In the genomic region with DNA sequence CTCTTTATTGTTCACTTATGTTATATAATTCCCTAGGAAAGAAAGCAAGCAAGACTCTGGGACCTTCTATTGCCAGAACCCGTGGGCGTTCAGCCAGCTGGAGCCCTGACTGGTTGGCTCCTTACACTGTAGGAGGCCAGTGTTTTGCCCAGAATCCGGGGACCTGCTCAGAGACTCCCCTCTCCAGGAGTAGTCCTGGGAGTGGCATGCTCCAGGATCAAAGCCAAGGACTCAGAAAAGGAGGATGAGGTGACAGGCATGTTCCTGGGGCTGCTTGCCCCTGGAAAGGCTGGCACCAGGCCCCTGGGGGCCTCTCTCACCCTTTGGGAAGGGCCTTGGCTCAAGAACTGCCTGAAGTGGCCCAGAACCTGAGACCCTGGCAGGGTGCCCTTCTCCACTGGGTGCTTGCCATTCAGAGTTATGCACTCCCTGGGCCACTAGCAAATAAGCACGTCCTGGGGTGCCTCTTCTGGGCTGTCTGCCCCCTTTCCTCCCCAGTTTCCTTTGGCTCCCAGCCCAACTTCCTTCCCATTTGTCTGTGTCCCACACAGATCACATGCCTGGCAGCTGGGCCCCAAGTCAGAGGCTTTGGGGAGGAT, we compare ENCODE assay signal across 10 cellular contexts. TPM values are rescaled to one million over a fixed set of nuclear protein-coding genes. Genes with fewer than 3 reads are reported as not detected.
DNase-seq lines count a peak whose midpoint lies in the region; ATAC-seq and FAIRE-seq lines count a peak whose summit lies in the region.
"Had no signal": no experiment of that assay in that cellular context is flagged by ENCODE, and none has a peak within 500 bp of the region (broad histone marks: within the 10 kb centered on the region; RNA-seq: fewer than 3 reads in every experiment).

No MANE protein-coding gene starts in this region.

- H3K4me3 ChIP-seq in SK-N-MC (peak overlapping the region; percentile 2; the same call in 1 of the 2 replicates), rectal smooth muscle tissue (ENCODE audit: low read length) (no peak overlapping the region), small intestine (ENCODE audit: low read depth in 1 of 2, low read length in 2 of 2) (no peak overlapping the region)

- no peak for FAIRE-seq in small intestine (lab: Jason Lieb, UNC)

- H3K4me3 Mint-ChIP-seq in activated T-cell treated with anti-CD3 and anti-CD28 coated beads, Interleukin-2, amount 50 U/mL, for 24 hours: no peak overlapping the region

- H3K9ac ChIP-seq in SK-N-MC (ENCODE audit: insufficient read length): peak overlapping the region; percentile 14
- no peak overlapping the region for H3K9ac ChIP-seq in rectal smooth muscle tissue (ENCODE audit: low read length)

- intact Hi-C loops in Right ventricle myocardium superior (cut with DNase I): no loop called here

- H3K27me3 Mint-ChIP-seq in activated T-cell treated with anti-CD3 and anti-CD28 coated beads, Interleukin-2, amount 50 U/mL, for 24 hours: no peaks in the 10 kb centered on the region

- H3K27me3 ChIP-seq in rectal smooth muscle tissue (ENCODE audit: control insufficient read depth, insufficient read depth, low read length) (no peaks in the 10 kb centered on the region), small intestine (ENCODE audit: control insufficient read depth in 2 of 2, insufficient read depth in 2 of 2, low read length in 2 of 2) (no peaks in the 10 kb centered on the region)

- H3K27ac ChIP-seq in SK-N-MC (peak overlapping the region; percentile 61), rectal smooth muscle tissue (ENCODE audit: low read depth, low read length) (peak overlapping the region; percentile 82), small intestine (ENCODE audit: low read depth in 1 of 2, low read length in 1 of 2) (peak overlapping the region in 1 of 2 donors; percentile 51)

- ATAC-seq in Right ventricle myocardium superior (ENCODE audit: poor library complexity) (peak; percentile 82), GM19324 (IDR thresholded peaks at IDR 0.05; ENCODE audit: low FRiP score, unreplicated experiment) (no peak), HG03175 (IDR thresholded peaks at IDR 0.05; ENCODE audit: unreplicated experiment) (no peak)
- ATAC-seq: activated CD4-positive, CD25-positive, alpha-beta regulatory T cell treated with anti-CD3 and anti-CD28 coated beads, Interleukin-2, amount 50 U/mL, for 24 hours had no signal

- peak; percentile 49 for DNase-seq in DMS79 (lab: John Stamatoyannopoulos, UW)
- DNase-seq in SK-N-MC (ENCODE audit: low read depth, low spot score): no peak
- peak; percentile 84 for DNase-seq in Right ventricle myocardium superior
- DNase-seq in activated T-cell treated with anti-CD3 and anti-CD28 coated beads, Interleukin-2, amount 50 U/mL, for 24 hours: no peak
- no peak for DNase-seq in small intestine
- DNase-seq: NCI-H1436 had no signal

- H3K27ac Mint-ChIP-seq in activated T-cell treated with anti-CD3 and anti-CD28 coated beads, Interleukin-2, amount 50 U/mL, for 24 hours: no peak overlapping the region

- H3K9me3 ChIP-seq in SK-N-MC (ENCODE audit: low read depth, low read length): no peaks in the 10 kb centered on the region
- no peaks in the 10 kb centered on the region for H3K9me3 ChIP-seq in small intestine (ENCODE audit: control insufficient read depth, low read depth)

- H3K36me3 Mint-ChIP-seq in activated T-cell treated with anti-CD3 and anti-CD28 coated beads, Interleukin-2, amount 50 U/mL, for 24 hours (ENCODE audit: low read depth): no peaks in the 10 kb centered on the region

- H3K36me3 ChIP-seq in SK-N-MC (ENCODE audit: insufficient read depth, low read length) (no peaks in the 10 kb centered on the region), rectal smooth muscle tissue (ENCODE audit: control insufficient read depth, insufficient read depth, low read length) (no peaks in the 10 kb centered on the region), small intestine (ENCODE audit: control insufficient read depth in 2 of 2, insufficient read depth in 2 of 2, low read length in 2 of 2) (no peaks in the 10 kb centered on the region)

- peaks cover 2% of the 10 kb centered on the region for H3K4me1 Mint-ChIP-seq in activated T-cell treated with anti-CD3 and anti-CD28 coated beads, Interleukin-2, amount 50 U/mL, for 24 hours (ENCODE audit: low read depth)

- no peaks in the 10 kb centered on the region for H3K9me3 Mint-ChIP-seq in activated T-cell treated with anti-CD3 and anti-CD28 coated beads, Interleukin-2, amount 50 U/mL, for 24 hours

- H3K4me1 ChIP-seq in rectal smooth muscle tissue (ENCODE audit: control insufficient read depth, insufficient read depth, low read length) (peaks cover 12% of the 10 kb centered on the region), small intestine (ENCODE audit: control insufficient read depth in 2 of 2, insufficient read depth in 1 of 2, low read depth in 1 of 2, low read length in 1 of 2) (peaks cover 0 to 9% of the 10 kb centered on the region in 2 donors)

- WGBS in small intestine, 3 donors: 9 to 26% (median 19%) methylated on average over 4 of the region's 4 CpGs

RNA-seq across cellular contexts. Expression of a gene that starts 19.5 kb away (rescaled TPM):
- total RNA-seq in Right ventricle myocardium superior: 3.2 TPM
- 1 to 10 TPM in 1 of 3 donors, under 1 TPM in 2; 0.22 to 6.3 (median 0.81) TPM for polyA plus RNA-seq in small intestine

RNA-seq across cellular contexts. Expression of a gene that starts 32.0 kb away (rescaled TPM):
- 91.9 TPM for total RNA-seq in Right ventricle myocardium superior
- 10 to 100 TPM; 39.7 to 65.5 (median 48.3) TPM for polyA plus RNA-seq in small intestine

Comparison
In these comparisons a context has a peak if more than half of its experiments do, and no peak if none do; other contexts are left out.
1. DNase-seq: peak in DMS79 (single experiment) and Right ventricle myocardium superior (single experiment); none in SK-N-MC (single experiment), activated T-cell treated with anti-CD3 and anti-CD28 coated beads, Interleukin-2, amount 50 U/mL, for 24 hours (single experiment) and small intestine (single experiment).